Comparison of ENCODE assay signal across 8 cellular contexts in genomic region chr2:44087714-44088092, GRCh38.
DNase-seq lines count a peak whose midpoint lies in the region; ATAC-seq and TF ChIP-seq lines count a peak whose summit lies in the region.

No MANE protein-coding gene starts in this region.

- H3K4me3 ChIP-seq in BLaER1 treated with 17β-estradiol and CSF1 and Interleukin-3, amounts not matched to agents 10 nM and 100 nM, result peak overlapping the region; percentile 33 to 64 (median 48); a peak in 17 of 20 replicates
- H3K4me3 ChIP-seq in OCI-LY1 (ENCODE audit: low read depth, low read length, poor library complexity, severe bottlenecking) (peak overlapping the region; percentile 49), endodermal cell (ENCODE audit: low read length) (peak overlapping the region; percentile 75), neuron (ENCODE audit: low read length) (peak overlapping the region; percentile 50)

- H3K27ac Mint-ChIP-seq in endodermal cell, result peak overlapping the region; percentile 89

- H3K4me1 Mint-ChIP-seq in endodermal cell, result peaks cover 19% of the 10 kb centered on the region

- H3K4me2 ChIP-seq in BLaER1 treated with 17β-estradiol and CSF1 and Interleukin-3, amounts not matched to agents 10 nM and 100 nM, result peak overlapping the region; percentile 69 to 87 (median 77)
- peak overlapping the region; percentile 64 for H3K4me2 ChIP-seq in OCI-LY1 (ENCODE audit: low read length)

- H3K36me3 ChIP-seq in BLaER1 treated with 17β-estradiol and CSF1 and Interleukin-3, amounts not matched to agents 10 nM and 100 nM, result no peaks in the 10 kb centered on the region
- H3K36me3 ChIP-seq in OCI-LY1 (ENCODE audit: insufficient read depth, low read length) (no peaks in the 10 kb centered on the region), endodermal cell (ENCODE audit: control insufficient read depth, insufficient read depth, low read length) (no peaks in the 10 kb centered on the region), neuron (ENCODE audit: insufficient read depth, low read length) (no peaks in the 10 kb centered on the region)

- no peaks in the 10 kb centered on the region for H3K79me2 ChIP-seq in OCI-LY1 (ENCODE audit: insufficient read depth, low read length)

- DNase-seq in endodermal cell (peak; percentile 63), foreskin melanocyte (no peak)

- H3K9ac ChIP-seq in BLaER1 treated with 17β-estradiol and CSF1 and Interleukin-3, amounts not matched to agents 10 nM and 100 nM, result peak overlapping the region; percentile 27 to 77 (median 66); a peak in 20 of 22 replicates
- H3K9ac ChIP-seq in OCI-LY1 (ENCODE audit: low read length) (no peak overlapping the region), endodermal cell (ENCODE audit: extremely low read depth, low read length, poor library complexity, severe bottlenecking) (peak overlapping the region; percentile 40)

- no peaks in the 10 kb centered on the region for H3K27me3 ChIP-seq in BLaER1 treated with 17β-estradiol and CSF1 and Interleukin-3, amounts not matched to agents 10 nM and 100 nM
- H3K27me3 ChIP-seq in OCI-LY1 (ENCODE audit: insufficient read depth, low read length) (no peaks in the 10 kb centered on the region), endodermal cell (ENCODE audit: control insufficient read depth, insufficient read depth, low read length, poor library complexity, severe bottlenecking) (no peaks in the 10 kb centered on the region), neuron (ENCODE audit: insufficient read depth, low read length) (peaks cover 3% of the 10 kb centered on the region)

- H3K4me1 ChIP-seq in BLaER1 treated with 17β-estradiol and CSF1 and Interleukin-3, amounts not matched to agents 10 nM and 100 nM, result peaks cover 16 to 42% (median 37%) of the 10 kb centered on the region in 10 experiments
- H3K4me1 ChIP-seq in OCI-LY1 (ENCODE audit: insufficient read depth, low read length, severe bottlenecking) (peaks cover 6% of the 10 kb centered on the region), endodermal cell (ENCODE audit: control insufficient read depth, insufficient read depth, low read length) (peaks cover 9% of the 10 kb centered on the region), neuron (ENCODE audit: insufficient read depth, low read length) (peaks cover 6% of the 10 kb centered on the region)

- peaks cover 0 to 5% (median 2%) of the 10 kb centered on the region in 11 experiments; a peak in 8 of 22 replicates for H3K9me3 ChIP-seq in BLaER1 treated with 17β-estradiol and CSF1 and Interleukin-3, amounts not matched to agents 10 nM and 100 nM (replicated peaks in 1 of 11)
- H3K9me3 ChIP-seq in OCI-LY1 (ENCODE audit: low read length), result no peaks in the 10 kb centered on the region
- no peaks in the 10 kb centered on the region for H3K9me3 ChIP-seq in endodermal cell (ENCODE audit: control insufficient read depth, low read length)
- H3K9me3 ChIP-seq in neuron (ENCODE audit: low read length), result no peaks in the 10 kb centered on the region

- H3K36me3 Mint-ChIP-seq in endodermal cell (ENCODE audit: low read depth), result no peaks in the 10 kb centered on the region

- no peaks in the 10 kb centered on the region for H4K20me1 ChIP-seq in BLaER1 treated with 17β-estradiol and CSF1 and Interleukin-3, amounts not matched to agents 10 nM and 100 nM
- no peaks in the 10 kb centered on the region for H4K20me1 ChIP-seq in OCI-LY1 (ENCODE audit: insufficient read depth, low read length)

- WGBS in endodermal cell (ENCODE audit: insufficient coverage in 1 of 2, insufficient read length in 1 of 2), 2 experiments, result 48 to 56% methylated on average over 2 to 4 of the region's 4 CpGs

- no peaks in the 10 kb centered on the region for H3K27me3 Mint-ChIP-seq in endodermal cell (ENCODE audit: insufficient read depth)

- no peak for ATAC-seq in HG03442 (IDR thresholded peaks at IDR 0.05; ENCODE audit: unreplicated experiment)
- ATAC-seq in HG02610 (IDR thresholded peaks at IDR 0.05; ENCODE audit: unreplicated experiment), result no peak
- ATAC-seq in HG03139 (IDR thresholded peaks at IDR 0.05; ENCODE audit: unreplicated experiment), result no peak

- H2AFZ ChIP-seq in OCI-LY1 (ENCODE audit: low read length) (no peak overlapping the region), neuron (ENCODE audit: low read depth, low read length) (peak overlapping the region; percentile 92)

- TF ChIP-seq CTCF in OCI-LY1 (IDR thresholded peaks at IDR 0.05; ENCODE audit: low read length), result no peak
- no peak for TF ChIP-seq CTCF in endodermal cell (conservative IDR thresholded peaks at IDR 0.05)

- H3F3A ChIP-seq in OCI-LY1 (ENCODE audit: insufficient read depth, low read length), result no peaks in the 10 kb centered on the region

- H3K9me2 ChIP-seq in OCI-LY1 (ENCODE audit: low read depth, low read length), result no peaks in the 10 kb centered on the region

- H3K4me3 Mint-ChIP-seq in endodermal cell, result peak overlapping the region; percentile 48

- no peaks in the 10 kb centered on the region for H3K9me3 Mint-ChIP-seq in endodermal cell

- H3K27ac ChIP-seq in BLaER1 treated with 17β-estradiol and CSF1 and Interleukin-3, amounts not matched to agents 10 nM and 100 nM, result peak overlapping the region; percentile 40 to 82 (median 67); a peak in 21 of 22 replicates
- no peak overlapping the region for H3K27ac ChIP-seq in OCI-LY1 (ENCODE audit: low read depth, low read length, poor library complexity, severe bottlenecking)
- no peak overlapping the region for H3K27ac ChIP-seq in endodermal cell (ENCODE audit: low read depth, low read length)

Comparison
In these comparisons a context has a peak if more than half of its experiments do, and no peak if none do; other contexts are left out.
1. H3K27ac ChIP-seq: peak in BLaER1 treated with 17β-estradiol and CSF1 and Interleukin-3, amounts not matched to agents 10 nM and 100 nM (11 of 11); none in OCI-LY1 (single experiment) and endodermal cell (single experiment).
2. Peak in every context shown above with its lines, with median percentiles within 50 percentile points of each other: H3K4me3 ChIP-seq.